In the genomic region with DNA sequence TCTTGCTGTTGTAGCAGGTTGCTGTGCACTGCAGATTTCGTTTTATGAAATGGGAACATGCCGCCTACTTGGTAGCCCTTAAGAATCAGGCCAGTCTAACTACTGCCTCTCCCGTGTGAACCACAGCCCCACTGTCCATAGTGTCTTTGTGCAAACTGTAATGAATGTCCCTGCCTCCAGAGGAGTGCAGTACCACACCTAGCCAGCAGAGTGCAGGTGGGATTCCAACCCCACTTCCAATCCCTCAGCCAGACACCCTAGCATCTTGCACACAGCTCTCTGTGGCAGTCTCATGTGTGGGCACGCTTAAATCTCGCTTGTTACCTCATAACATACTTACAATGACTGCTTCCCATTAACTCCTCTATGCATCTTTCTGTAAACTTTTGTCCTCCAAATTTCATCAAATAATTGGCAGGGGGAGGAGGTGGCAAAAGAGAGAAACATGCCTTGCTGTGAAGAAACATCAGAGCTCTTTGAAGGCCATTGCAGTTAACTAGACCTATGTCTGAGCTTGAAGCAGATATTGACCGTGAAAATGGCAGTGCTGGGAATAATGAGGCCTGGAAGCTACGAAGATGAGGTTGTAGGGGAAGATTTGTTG, we compare ENCODE assay signal across 9 cellular contexts. TPM values are rescaled to one million over a fixed set of nuclear protein-coding genes. Genes with fewer than 3 reads are reported as not detected.
A peak's percentile ranks its signal among the peaks of the same experiment; 100 is the strongest.
DNase-seq lines count a peak whose midpoint lies in the region; ATAC-seq and TF ChIP-seq lines count a peak whose summit lies in the region.
"Had no signal": no experiment of that assay in that cellular context is flagged by ENCODE, and none has a peak within 500 bp of the region (broad histone marks: within the 10 kb centered on the region; RNA-seq: fewer than 3 reads in every experiment).

No MANE protein-coding gene starts in this region.

- no peaks in the 10 kb centered on the region for H3K27me3 ChIP-seq in H9 (ENCODE audit: insufficient read depth, low read length)
- H3K27me3 ChIP-seq: SJSA1 had no signal

- no peak overlapping the region for H3K18ac ChIP-seq in H9 (ENCODE audit: insufficient read length, low read depth, low read length)

- H3K4me2 ChIP-seq in H9 (ENCODE audit: insufficient read depth, insufficient read length, low read length): no peak overlapping the region

- no peak for DNase-seq in GM12864 (ENCODE audit: low read depth)
- peak; percentile 85 for DNase-seq in H9
- DNase-seq in OCI-M1 (lab: John Stamatoyannopoulos, UW): peak; percentile 12
- DNase-seq in activated naive CD8-positive, alpha-beta T cell treated with anti-CD3 and anti-CD28 coated beads, Interleukin-2, amount 10 ng/mL, durations not matched to agents 7 days and 5 days: peak; percentile 58
- peak; percentile 28 to 30 for DNase-seq in memory B cell (ENCODE audit: low spot score in 2 of 2)
- no peak for DNase-seq in hippocampal formation (lab: John Stamatoyannopoulos, UW)
- no peak for DNase-seq in AG08396 (ENCODE audit: low spot score)
- no peak for DNase-seq in activated T-helper 2 cell treated with anti-CD3 and anti-CD28 coated beads, Interferon-gamma antibody, Interleukin-2, Interleukin-4, amounts not matched to agents 10 μg/mL and 5 μg/mL and 100 μg/mL, durations not matched to agents 14 hours and 24 hours and 36 hours (ENCODE audit: low spot score)

- H3K9ac ChIP-seq in H9 (ENCODE audit: extremely low read depth, insufficient read length, low read length): no peak overlapping the region

- no peaks in the 10 kb centered on the region for H4K20me1 ChIP-seq in H9 (ENCODE audit: control insufficient read depth, insufficient read depth, insufficient read length)

- no peak overlapping the region for H3K14ac ChIP-seq in H9 (ENCODE audit: insufficient read depth, low read length)

- no peak overlapping the region for H4K8ac ChIP-seq in H9 (replicated peaks; ENCODE audit: insufficient read length, low read depth, low read length)

- H3K27ac ChIP-seq in H9 (ENCODE audit: insufficient read length, low read depth, low read length): no peak overlapping the region
- H3K27ac ChIP-seq: SJSA1 had no signal

- no peak overlapping the region for H3K4me3 Mint-ChIP-seq in H9
- H3K4me3 Mint-ChIP-seq in activated naive CD8-positive, alpha-beta T cell treated with anti-CD3 and anti-CD28 coated beads, Interleukin-2, amount 10 ng/mL, durations not matched to agents 7 days and 5 days: no peak overlapping the region
- no peak overlapping the region for H3K4me3 Mint-ChIP-seq in memory B cell
- no peak overlapping the region for H3K4me3 Mint-ChIP-seq in activated T-helper 2 cell treated with anti-CD3 and anti-CD28 coated beads, Interferon-gamma antibody, Interleukin-2, Interleukin-4, amounts not matched to agents 10 μg/mL and 5 μg/mL and 100 μg/mL, durations not matched to agents 14 hours and 24 hours and 36 hours (ENCODE audit: low read depth)

- no peaks in the 10 kb centered on the region for H3K79me1 ChIP-seq in H9 (ENCODE audit: insufficient read depth, low read depth, low read length, poor library complexity, severe bottlenecking)

- POLR2A ChIA-PET in activated naive CD8-positive, alpha-beta T cell treated with anti-CD3 and anti-CD28 coated beads, Interleukin-2, amount 10 ng/mL, durations not matched to agents 7 days and 5 days (lab: Charles Lee): interaction anchor here (1.5 kb wide), 1 partner anchor 47 kb away, joined by 4 read pairs; a partner anchor contains a TSS

- H4K91ac ChIP-seq in H9 (ENCODE audit: insufficient read length, low read depth, low read length): no peak overlapping the region

- no peak overlapping the region for H2BK15ac ChIP-seq in H9 (ENCODE audit: low read depth, low read length)

- H3K27me3 Mint-ChIP-seq in H9 (ENCODE audit: low read depth): no peaks in the 10 kb centered on the region
- H3K27me3 Mint-ChIP-seq in activated naive CD8-positive, alpha-beta T cell treated with anti-CD3 and anti-CD28 coated beads, Interleukin-2, amount 10 ng/mL, durations not matched to agents 7 days and 5 days: no peaks in the 10 kb centered on the region
- no peaks in the 10 kb centered on the region for H3K27me3 Mint-ChIP-seq in memory B cell
- H3K27me3 Mint-ChIP-seq in activated T-helper 2 cell treated with anti-CD3 and anti-CD28 coated beads, Interferon-gamma antibody, Interleukin-2, Interleukin-4, amounts not matched to agents 10 μg/mL and 5 μg/mL and 100 μg/mL, durations not matched to agents 14 hours and 24 hours and 36 hours (ENCODE audit: low read depth): no peaks in the 10 kb centered on the region

- no peak overlapping the region for H2AK5ac ChIP-seq in H9 (ENCODE audit: insufficient read length, low read length)

- no peak overlapping the region for H3T11ph ChIP-seq in H9 (ENCODE audit: low read length)

- no peak overlapping the region for H2AFZ ChIP-seq in H9 (ENCODE audit: low read length)

- no peaks in the 10 kb centered on the region for H3K23me2 ChIP-seq in H9 (ENCODE audit: insufficient read length, low read depth, low read length, poor library complexity, severe bottlenecking)

- no peak overlapping the region for H3K23ac ChIP-seq in H9 (ENCODE audit: insufficient read length, low read depth, low read length)

- ATAC-seq in activated naive CD8-positive, alpha-beta T cell treated with anti-CD3 and anti-CD28 coated beads, Interleukin-2, amount 10 ng/mL, durations not matched to agents 7 days and 5 days (ENCODE audit: low read depth): peak; percentile 92
- ATAC-seq in memory B cell (ENCODE audit: low read depth): peak; percentile 70

- no peak overlapping the region for H4K5ac ChIP-seq in H9 (ENCODE audit: insufficient read length, low read depth, low read length)

- H3K9me3 Mint-ChIP-seq in H9 (no peaks in the 10 kb centered on the region), memory B cell (no peaks in the 10 kb centered on the region)
- H3K9me3 Mint-ChIP-seq in activated naive CD8-positive, alpha-beta T cell treated with anti-CD3 and anti-CD28 coated beads, Interleukin-2, amount 10 ng/mL, durations not matched to agents 7 days and 5 days: no peaks in the 10 kb centered on the region
- no peaks in the 10 kb centered on the region for H3K9me3 Mint-ChIP-seq in activated T-helper 2 cell treated with anti-CD3 and anti-CD28 coated beads, Interferon-gamma antibody, Interleukin-2, Interleukin-4, amounts not matched to agents 10 μg/mL and 5 μg/mL and 100 μg/mL, durations not matched to agents 14 hours and 24 hours and 36 hours

- H2BK120ac ChIP-seq in H9 (ENCODE audit: low read depth, low read length, poor library complexity, severe bottlenecking): no peak overlapping the region

- no peak overlapping the region for H3K56ac ChIP-seq in H9 (ENCODE audit: insufficient read length, low read depth, low read length)

- H3K4ac ChIP-seq in H9 (ENCODE audit: low read depth, low read length): no peak overlapping the region

- no peak overlapping the region for H2BK20ac ChIP-seq in H9 (ENCODE audit: low read depth, low read length, poor library complexity, severe bottlenecking)

- WGBS in H9 (ENCODE audit: extremely low coverage, insufficient read length, low lambda C conversion rate): no CpG with 5 or more reads among the region's 7 CpGs

- no peaks in the 10 kb centered on the region for H3K36me3 Mint-ChIP-seq in H9 (ENCODE audit: insufficient read depth in 1 of 3, low read depth in 3 of 3)
- no peaks in the 10 kb centered on the region for H3K36me3 Mint-ChIP-seq in activated naive CD8-positive, alpha-beta T cell treated with anti-CD3 and anti-CD28 coated beads, Interleukin-2, amount 10 ng/mL, durations not matched to agents 7 days and 5 days
- peaks cover 4% of the 10 kb centered on the region for H3K36me3 Mint-ChIP-seq in memory B cell
- peaks cover 2% of the 10 kb centered on the region for H3K36me3 Mint-ChIP-seq in activated T-helper 2 cell treated with anti-CD3 and anti-CD28 coated beads, Interferon-gamma antibody, Interleukin-2, Interleukin-4, amounts not matched to agents 10 μg/mL and 5 μg/mL and 100 μg/mL, durations not matched to agents 14 hours and 24 hours and 36 hours (ENCODE audit: low read depth)

- no peak overlapping the region for H2BK12ac ChIP-seq in H9 (ENCODE audit: insufficient read length, low read depth, low read length)

- no peaks in the 10 kb centered on the region for H3K79me2 ChIP-seq in H9 (ENCODE audit: insufficient read depth, low read length)

- H3K27ac Mint-ChIP-seq in H9: no peak overlapping the region
- H3K27ac Mint-ChIP-seq in activated naive CD8-positive, alpha-beta T cell treated with anti-CD3 and anti-CD28 coated beads, Interleukin-2, amount 10 ng/mL, durations not matched to agents 7 days and 5 days: no peak overlapping the region
- no peak overlapping the region for H3K27ac Mint-ChIP-seq in memory B cell
- H3K27ac Mint-ChIP-seq in activated T-helper 2 cell treated with anti-CD3 and anti-CD28 coated beads, Interferon-gamma antibody, Interleukin-2, Interleukin-4, amounts not matched to agents 10 μg/mL and 5 μg/mL and 100 μg/mL, durations not matched to agents 14 hours and 24 hours and 36 hours: no peak overlapping the region

- no peak overlapping the region for H2BK5ac ChIP-seq in H9 (ENCODE audit: insufficient read length, low read length)

- intact Hi-C loops in activated T-helper 2 cell treated with anti-CD3 and anti-CD28 coated beads, Interferon-gamma antibody, Interleukin-2, Interleukin-4, amounts not matched to agents 10 μg/mL and 5 μg/mL and 100 μg/mL, durations not matched to agents 14 hours and 24 hours and 36 hours (cut with micrococcal nuclease): no loop called here

- H3K4me1 Mint-ChIP-seq in H9 (no peaks in the 10 kb centered on the region; a peak in 1 of 4 replicates), memory B cell (peaks cover 5% of the 10 kb centered on the region)
- H3K4me1 Mint-ChIP-seq in activated naive CD8-positive, alpha-beta T cell treated with anti-CD3 and anti-CD28 coated beads, Interleukin-2, amount 10 ng/mL, durations not matched to agents 7 days and 5 days: no peaks in the 10 kb centered on the region
- H3K4me1 Mint-ChIP-seq in activated T-helper 2 cell treated with anti-CD3 and anti-CD28 coated beads, Interferon-gamma antibody, Interleukin-2, Interleukin-4, amounts not matched to agents 10 μg/mL and 5 μg/mL and 100 μg/mL, durations not matched to agents 14 hours and 24 hours and 36 hours (ENCODE audit: low read depth): peaks cover 10% of the 10 kb centered on the region

- no peaks in the 10 kb centered on the region for H3K4me1 ChIP-seq in H9 (ENCODE audit: insufficient read depth, low read length)

- peak; percentile 95 for TF ChIP-seq CTCF in GM12864 (IDR thresholded peaks at IDR 0.05; ENCODE audit: low read depth, low read length, missing control alignments)
- TF ChIP-seq CTCF in H9 (conservative IDR thresholded peaks at IDR 0.05): peak; percentile 94

- no peaks in the 10 kb centered on the region for H3K9me3 ChIP-seq in H9 (ENCODE audit: control insufficient read depth, low read depth, low read length)
- H3K9me3 ChIP-seq: SJSA1 had no signal

- H3K4me3 ChIP-seq in GM12864 (ENCODE audit: low read depth, low read length): no peak overlapping the region
- H3K4me3 ChIP-seq: SJSA1 had no signal

RNA-seq across cellular contexts. Expression of a gene that starts 47.2 kb away (rescaled TPM):
- total RNA-seq in H9 (2021): 0.20 TPM in 1 of 2 replicates, not detected in the other
- not detected for total RNA-seq in activated naive CD8-positive, alpha-beta T cell treated with anti-CD3 and anti-CD28 coated beads, Interleukin-2, amount 10 ng/mL, durations not matched to agents 7 days and 5 days
- total RNA-seq in activated T-helper 2 cell treated with anti-CD3 and anti-CD28 coated beads, Interferon-gamma antibody, Interleukin-2, Interleukin-4, amounts not matched to agents 10 μg/mL and 5 μg/mL and 100 μg/mL, durations not matched to agents 14 hours and 24 hours and 36 hours: not detected in 2 replicates

RNA-seq across cellular contexts. Expression of a gene that starts 47.4 kb away (rescaled TPM):
- total RNA-seq in H9 (2021): 16.8 and 17.0 TPM in 2 replicates
- 10 to 100 TPM; 25.2 to 26.7 TPM for total RNA-seq in activated naive CD8-positive, alpha-beta T cell treated with anti-CD3 and anti-CD28 coated beads, Interleukin-2, amount 10 ng/mL, durations not matched to agents 7 days and 5 days
- 18.6 and 19.4 TPM in 2 replicates for total RNA-seq in activated T-helper 2 cell treated with anti-CD3 and anti-CD28 coated beads, Interferon-gamma antibody, Interleukin-2, Interleukin-4, amounts not matched to agents 10 μg/mL and 5 μg/mL and 100 μg/mL, durations not matched to agents 14 hours and 24 hours and 36 hours

Comparison
In these comparisons a context has a peak if more than half of its experiments do, and no peak if none do; other contexts are left out.
1. DNase-seq: peak in H9 (single experiment), OCI-M1 (single experiment), activated naive CD8-positive, alpha-beta T cell treated with anti-CD3 and anti-CD28 coated beads, Interleukin-2, amount 10 ng/mL, durations not matched to agents 7 days and 5 days (single experiment) and memory B cell (2 of 2); none in GM12864 (single experiment), hippocampal formation (0 of 2), AG08396 (single experiment) and activated T-helper 2 cell treated with anti-CD3 and anti-CD28 coated beads, Interferon-gamma antibody, Interleukin-2, Interleukin-4, amounts not matched to agents 10 μg/mL and 5 μg/mL and 100 μg/mL, durations not matched to agents 14 hours and 24 hours and 36 hours (single experiment).